ENCODE assay signal across 15 cellular contexts in genomic region chr15:51172190-51172589, GRCh38.
DNase-seq lines count a peak whose midpoint lies in the region; ATAC-seq and TF ChIP-seq lines count a peak whose summit lies in the region.
"Had no signal": no experiment of that assay in that cellular context is flagged by ENCODE, and none has a peak within 500 bp of the region (broad histone marks: within the 10 kb centered on the region; RNA-seq: fewer than 3 reads in every experiment).

No MANE protein-coding gene starts in this region.

- TF ChIP-seq CTCF in spleen (IDR thresholded peaks at IDR 0.05 in 8 of 11, conservative IDR thresholded peaks at IDR 0.05 in 3 of 11), result no peak

- WGBS in spleen, 5 donors, result 7 to 28% (median 22%) methylated on average over 3 of the region's 3 CpGs

- peak; percentile 95 for ATAC-seq in left ventricle myocardium superior
- ATAC-seq: activated CD4-positive, CD25-positive, alpha-beta regulatory T cell treated with anti-CD3 and anti-CD28 coated beads, Interleukin-2, amount 50 U/mL, for 24 hours had no signal

- H3K9me3 ChIP-seq in spleen, result no peaks in the 10 kb centered on the region
- H3K9me3 ChIP-seq: adrenal gland had no signal

- peak overlapping the region in 6 of 8 donors; percentile 14 to 55 (median 45) for H3K27ac ChIP-seq in spleen
- H3K27ac ChIP-seq: PC-9 had no signal

- H3K4me3 ChIP-seq in spleen, result no peak overlapping the region
- H3K4me3 ChIP-seq: adrenal gland, PC-9 had no signal

- no peak for TF ChIP-seq POLR2A in spleen (IDR thresholded peaks at IDR 0.05)

- no peaks in the 10 kb centered on the region for H3K27me3 ChIP-seq in spleen (replicated peaks in 1 of 7)
- H3K27me3 ChIP-seq: adrenal gland had no signal

- no peaks in the 10 kb centered on the region for H3K36me3 ChIP-seq in spleen
- H3K36me3 ChIP-seq: adrenal gland had no signal

- peaks cover 0 to 23% (median 12%) of the 10 kb centered on the region in 6 donors for H3K4me1 ChIP-seq in spleen

- DNase-seq in GM03348 (ENCODE audit: low spot score) (peak; percentile 62), astrocyte of the hippocampus (ENCODE audit: low read depth, low spot score) (peak; percentile 42), left ventricle myocardium superior (no peak), spleen (no peak), NCI-H82 (lab: John Stamatoyannopoulos, UW) (no peak), amniotic stem cell (lab: John Stamatoyannopoulos, UW) (no peak)
- no peak for DNase-seq in activated naive CD4-positive, alpha-beta T cell treated with Interleukin-2 at 50 U/mL for 16 hours
- no peak for DNase-seq in activated CD8-positive, alpha-beta memory T cell treated with anti-CD3 and anti-CD28 coated beads, Interleukin-2, amount 50 U/mL, for 4 hours
- DNase-seq: activated T-cell treated with anti-CD3 and anti-CD28 coated beads for 4 hours; adrenal gland; effector CD4-positive, alpha-beta T cell; NCI-H2171 treated with DMSO at 0.1 percent for 48 hours; PC-9; stimulated activated naive CD4-positive, alpha-beta T cell treated with Interleukin-2 at 50 U/mL for 16 hours had no signal

- intact Hi-C loops in left ventricle myocardium superior (cut with micrococcal nuclease) (no loop called here), spleen (cut with DNase I; ENCODE audit: low total_unique reads) (no loop called here)

Comparison
In these comparisons a context has a peak if more than half of its experiments do, and no peak if none do; other contexts are left out.
1. DNase-seq: peak in GM03348 (single experiment) and astrocyte of the hippocampus (single experiment); none in left ventricle myocardium superior (single experiment), spleen (single experiment), activated naive CD4-positive, alpha-beta T cell treated with Interleukin-2 at 50 U/mL for 16 hours (single experiment), NCI-H82 (single experiment), amniotic stem cell (single experiment) and activated CD8-positive, alpha-beta memory T cell treated with anti-CD3 and anti-CD28 coated beads, Interleukin-2, amount 50 U/mL, for 4 hours (single experiment).